Comparison of ENCODE assay signal across 11 cellular contexts in genomic region chr16:66899310-66899944, GRCh38. TPM values are rescaled to one million over a fixed set of nuclear protein-coding genes. Genes with fewer than 3 reads are reported as not detected.
A peak's percentile ranks its signal among the peaks of the same experiment; 100 is the strongest.
DNase-seq lines count a peak whose midpoint lies in the region; ATAC-seq, FAIRE-seq and TF ChIP-seq lines count a peak whose summit lies in the region.
"Had no signal": no experiment of that assay in that cellular context is flagged by ENCODE, and none has a peak within 500 bp of the region (broad histone marks: within the 10 kb centered on the region; RNA-seq: fewer than 3 reads in every experiment).

No MANE protein-coding gene starts in this region.

- no peaks in the 10 kb centered on the region for H3K79me2 ChIP-seq in astrocyte (ENCODE audit: insufficient read depth, low read length)

- peak; percentile 30 for DNase-seq in H7
- DNase-seq in astrocyte (ENCODE audit: low read depth), result no peak
- DNase-seq in kidney, result peak; percentile 71
- DNase-seq in MG63, result no peak
- DNase-seq in H54 (ENCODE audit: insufficient read length, low spot score), result no peak
- no peak for DNase-seq in NCI-H526 treated with DMSO at 0.1 percent for 48 hours (lab: John Stamatoyannopoulos, UW)

- intact Hi-C loops in kidney (cut with DNase I), result no loop called here

- H3K27me3 ChIP-seq in H7 (ENCODE audit: control insufficient read depth, insufficient read depth, low read length), result no peaks in the 10 kb centered on the region; the same call in 1 of the 2 replicates
- no peaks in the 10 kb centered on the region for H3K27me3 ChIP-seq in astrocyte (ENCODE audit: insufficient read depth, low read length)
- H3K27me3 ChIP-seq in skeletal muscle tissue (ENCODE audit: control insufficient read depth in 3 of 3, insufficient read depth in 3 of 3, low read length in 3 of 3), result no peaks in the 10 kb centered on the region
- H3K27me3 ChIP-seq in MG63, result no peaks in the 10 kb centered on the region

- peak overlapping the region; percentile 58 for H3K4me2 ChIP-seq in astrocyte (ENCODE audit: low read length)

- H4K20me1 ChIP-seq in astrocyte (ENCODE audit: insufficient read depth, low read length), result no peaks in the 10 kb centered on the region

- H3K36me3 ChIP-seq in H7 (replicated peaks; ENCODE audit: control insufficient read depth, insufficient read depth, low read length) (no peaks in the 10 kb centered on the region), astrocyte (ENCODE audit: insufficient read depth, low read length) (no peaks in the 10 kb centered on the region), kidney (ENCODE audit: control insufficient read depth in 1 of 2, insufficient read depth in 2 of 2, low read length in 2 of 2) (no peaks in the 10 kb centered on the region), skeletal muscle tissue (ENCODE audit: control insufficient read depth in 3 of 3, insufficient read depth in 3 of 3, low read length in 3 of 3) (no peaks in the 10 kb centered on the region), MG63 (no peaks in the 10 kb centered on the region)

- no peak for ATAC-seq in GM18519 (IDR thresholded peaks at IDR 0.05; ENCODE audit: low FRiP score, unreplicated experiment)

- H3K27me3 Mint-ChIP-seq in astrocyte (ENCODE audit: low read depth, unreplicated experiment), result peaks cover 10% of the 10 kb centered on the region
- H3K27me3 Mint-ChIP-seq: activated naive CD4-positive, alpha-beta T cell treated with anti-CD3 and anti-CD28 coated beads, Interleukin-2, amount 50 U/mL, for 24 hours had no signal

- peak overlapping the region; percentile 63 for H3K27ac Mint-ChIP-seq in astrocyte (ENCODE audit: unreplicated experiment)
- H3K27ac Mint-ChIP-seq: activated naive CD4-positive, alpha-beta T cell treated with anti-CD3 and anti-CD28 coated beads, Interleukin-2, amount 50 U/mL, for 24 hours had no signal

- TF ChIP-seq CTCF in astrocyte (IDR thresholded peaks at IDR 0.05; ENCODE audit: insufficient read depth, low read depth, low read length) (no peak), kidney (IDR thresholded peaks at IDR 0.05; ENCODE audit: borderline replicate concordance, extremely low read depth, insufficient read depth) (no peak)

- H3K9ac ChIP-seq in astrocyte (ENCODE audit: low read length) (peak overlapping the region; percentile 33), kidney (ENCODE audit: low read length in 2 of 2) (peak overlapping the region; percentile 27 to 78), skeletal muscle tissue (ENCODE audit: low read depth in 1 of 3, low read length in 3 of 3) (peak overlapping the region; percentile 13 to 84 (median 64))

- no peak overlapping the region for H3K4me3 Mint-ChIP-seq in astrocyte (ENCODE audit: unreplicated experiment)
- H3K4me3 Mint-ChIP-seq: activated naive CD4-positive, alpha-beta T cell treated with anti-CD3 and anti-CD28 coated beads, Interleukin-2, amount 50 U/mL, for 24 hours had no signal

- no peak for FAIRE-seq in astrocyte (lab: Jason Lieb, UNC)
- no peak for FAIRE-seq in kidney (lab: Jason Lieb, UNC)
- no peak for FAIRE-seq in H54 (lab: Jason Lieb, UNC)
- FAIRE-seq: G401.6 had no signal

- H3K36me3 Mint-ChIP-seq in astrocyte (ENCODE audit: low read depth, unreplicated experiment), result peaks cover 1% of the 10 kb centered on the region
- H3K36me3 Mint-ChIP-seq: activated naive CD4-positive, alpha-beta T cell treated with anti-CD3 and anti-CD28 coated beads, Interleukin-2, amount 50 U/mL, for 24 hours had no signal

- H3K27ac ChIP-seq in astrocyte (ENCODE audit: low read depth, low read length) (no peak overlapping the region), kidney (ENCODE audit: low read depth in 2 of 2, low read length in 2 of 2) (peak overlapping the region; percentile 92 to 94), skeletal muscle tissue (ENCODE audit: low read depth, low read length) (peak overlapping the region; percentile 93)

- peaks cover 3% of the 10 kb centered on the region for H3K9me3 Mint-ChIP-seq in astrocyte (ENCODE audit: unreplicated experiment)
- H3K9me3 Mint-ChIP-seq: activated naive CD4-positive, alpha-beta T cell treated with anti-CD3 and anti-CD28 coated beads, Interleukin-2, amount 50 U/mL, for 24 hours had no signal

- H3K9me3 ChIP-seq in astrocyte (ENCODE audit: insufficient read depth, low read depth, low read length) (no peaks in the 10 kb centered on the region), kidney (ENCODE audit: control insufficient read depth in 1 of 2, low read length in 2 of 2) (no peaks in the 10 kb centered on the region), skeletal muscle tissue (ENCODE audit: control insufficient read depth in 3 of 3, low read length in 3 of 3) (no peaks in the 10 kb centered on the region), MG63 (no peaks in the 10 kb centered on the region)

- H3K4me1 ChIP-seq in astrocyte (ENCODE audit: insufficient read depth, low read length) (peaks cover 12% of the 10 kb centered on the region), kidney (ENCODE audit: control insufficient read depth in 1 of 2, insufficient read depth in 1 of 2, low read depth in 1 of 2, low read length in 2 of 2) (peaks cover 23 to 44% of the 10 kb centered on the region in 2 donors), skeletal muscle tissue (ENCODE audit: control insufficient read depth in 3 of 3, insufficient read depth in 3 of 3, low read length in 3 of 3) (peaks cover 61 to 77% (median 73%) of the 10 kb centered on the region in 3 donors)

- H2AFZ ChIP-seq in astrocyte (ENCODE audit: low read depth, low read length), result peak overlapping the region; percentile 3

- H3K4me3 ChIP-seq in H7 (ENCODE audit: insufficient read depth, low read depth, low read length) (no peak overlapping the region), astrocyte (ENCODE audit: insufficient read depth, low read depth, low read length) (no peak overlapping the region), kidney (ENCODE audit: low read length in 2 of 2) (no peak overlapping the region), skeletal muscle tissue (ENCODE audit: low read length in 3 of 3) (peak overlapping the region in 2 of 3 donors; percentile 7 to 14), MG63 (no peak overlapping the region)

- TF ChIP-seq POLR2A in H54 (IDR thresholded peaks at IDR 0.05; ENCODE audit: low read depth, low read length), result no peak

- H3K4me1 Mint-ChIP-seq in astrocyte (ENCODE audit: low read depth, unreplicated experiment), result peaks cover 24% of the 10 kb centered on the region
- H3K4me1 Mint-ChIP-seq: activated naive CD4-positive, alpha-beta T cell treated with anti-CD3 and anti-CD28 coated beads, Interleukin-2, amount 50 U/mL, for 24 hours had no signal

RNA-seq across cellular contexts. Expression of gene PDP2, which starts 19.1 kb away (rescaled TPM):
- 10.5 and 23.7 TPM in 2 replicates for total RNA-seq in H7 (2014; rRNA removed; shearing (Covaris generic))
- total RNA-seq in astrocyte (12.1 and 16.8 TPM in 2 replicates), kidney (9.2 TPM), skeletal muscle tissue (2.6 TPM)
- polyA plus RNA-seq in kidney (ENCODE audit: insufficient read depth, low read depth, low replicate concordance), result 5.1 TPM
- total RNA-seq in MG63 (2014; rRNA removed; shearing (Covaris generic); ENCODE audit: low replicate concordance), result 2.5 and 6.4 TPM in 2 replicates

RNA-seq across cellular contexts. Expression of gene CDH16, which starts 19.3 kb away (rescaled TPM):
- total RNA-seq in H7 (2014; rRNA removed; shearing (Covaris generic)), result not detected in 2 replicates
- not detected in 2 replicates for total RNA-seq in astrocyte
- 1,188 TPM for total RNA-seq in kidney
- polyA plus RNA-seq in kidney (ENCODE audit: insufficient read depth, low read depth, low replicate concordance), result 1,180 TPM
- not detected for total RNA-seq in skeletal muscle tissue
- total RNA-seq in MG63 (2014; rRNA removed; shearing (Covaris generic); ENCODE audit: low replicate concordance), result not detected in 2 replicates
- total RNA-seq: T-helper 2 cell treated with Interferon-gamma antibody and Interleukin-4, amounts not matched to agents 100 ng/mL and 5 ng/mL, for 36 hours had no signal

RNA-seq across cellular contexts. Expression of gene RRAD, which starts 25.9 kb away (rescaled TPM):
- 0.10 TPM in 1 of 2 replicates, not detected in the other for total RNA-seq in H7 (2014; rRNA removed; shearing (Covaris generic))
- total RNA-seq in astrocyte (10.2 and 12.1 TPM in 2 replicates), kidney (90.9 TPM), skeletal muscle tissue (19.3 TPM)
- 14.3 TPM for polyA plus RNA-seq in kidney (ENCODE audit: insufficient read depth, low read depth, low replicate concordance)
- total RNA-seq in MG63 (2014; rRNA removed; shearing (Covaris generic); ENCODE audit: low replicate concordance), result 1.6 and 10.4 TPM in 2 replicates

RNA-seq across cellular contexts. Expression of gene CIAO2B, which starts 34.8 kb away (rescaled TPM):
- total RNA-seq in H7 (2014; rRNA removed; shearing (Covaris generic)), result 91.1 TPM in 2 replicates
- total RNA-seq in astrocyte (69.5 and 75.6 TPM in 2 replicates), kidney (71.2 TPM), skeletal muscle tissue (95.0 TPM)
- 284 TPM for polyA plus RNA-seq in kidney (ENCODE audit: insufficient read depth, low read depth, low replicate concordance)
- 52.7 and 125 TPM in 2 replicates for total RNA-seq in MG63 (2014; rRNA removed; shearing (Covaris generic); ENCODE audit: low replicate concordance)

RNA-seq across cellular contexts. Expression of gene CES2, which starts 35.9 kb away (rescaled TPM):
- total RNA-seq in H7 (2014; rRNA removed; shearing (Covaris generic)), result 8.3 and 13.0 TPM in 2 replicates
- total RNA-seq in astrocyte, result 22.9 and 28.8 TPM in 2 replicates
- 72.1 TPM for total RNA-seq in kidney
- 76.9 TPM for polyA plus RNA-seq in kidney (ENCODE audit: insufficient read depth, low read depth, low replicate concordance)
- 15.7 TPM for total RNA-seq in skeletal muscle tissue
- total RNA-seq in MG63 (2014; rRNA removed; shearing (Covaris generic); ENCODE audit: low replicate concordance), result 12.8 and 32.7 TPM in 2 replicates

Comparison
In these comparisons a context has a peak if more than half of its experiments do, and no peak if none do; other contexts are left out.
1. DNase-seq: peak in H7 (single experiment) and kidney (single experiment); none in astrocyte (single experiment), MG63 (single experiment), H54 (single experiment) and NCI-H526 treated with DMSO at 0.1 percent for 48 hours (single experiment).
2. H3K4me3 ChIP-seq: peak in skeletal muscle tissue (2 of 3); none in H7 (single experiment), astrocyte (single experiment), kidney (0 of 2) and MG63 (single experiment).
3. RNA of gene CDH16, which starts 19.3 kb away (total RNA-seq): 1,188 TPM in kidney (single experiment); not detected in H7, not detected in astrocyte, not detected in skeletal muscle tissue (single experiment) and not detected in MG63; every median in the first group is over 1,000 times any median in the second.
4. Peak in every context shown above with its lines, with median percentiles within 50 percentile points of each other: H3K9ac ChIP-seq.